ENCODE assay signal across 7 cellular contexts in genomic region chr5:60844429-60844890, GRCh38. TPM values are rescaled to one million over a fixed set of nuclear protein-coding genes. Genes with fewer than 3 reads are reported as not detected.
DNase-seq lines count a peak whose midpoint lies in the region; ATAC-seq, FAIRE-seq and TF ChIP-seq lines count a peak whose summit lies in the region.

No MANE protein-coding gene starts in this region.

- H3K9ac ChIP-seq in parathyroid adenoma: peak overlapping the region; percentile 11

- H3K36me3 ChIP-seq in PC-9 (ENCODE audit: low read depth): no peaks in the 10 kb centered on the region
- H3K36me3 ChIP-seq in parathyroid adenoma (ENCODE audit: control insufficient read depth, insufficient read depth, low read length): no peaks in the 10 kb centered on the region

- H3K4me1 ChIP-seq in PC-9 (replicated peaks; ENCODE audit: insufficient read depth) (peaks cover 17% of the 10 kb centered on the region), parathyroid adenoma (no peaks in the 10 kb centered on the region)

- TF ChIP-seq CTCF in PC-9 (conservative IDR thresholded peaks at IDR 0.05): no peak
- no peak for TF ChIP-seq CTCF in epithelial cell of esophagus (IDR thresholded peaks at IDR 0.05; ENCODE audit: insufficient read depth, low read depth, low read length, missing control alignments)
- TF ChIP-seq CTCF in parathyroid adenoma (IDR thresholded peaks at IDR 0.05): no peak

- POLR2A ChIA-PET in PC-9 (lab: Charles Lee; ENCODE audit: unreplicated experiment): no interaction called here

- H3K79me2 ChIP-seq in PC-9 (ENCODE audit: low read depth): no peaks in the 10 kb centered on the region; the same call in 1 of the 2 replicates
- no peaks in the 10 kb centered on the region for H3K79me2 ChIP-seq in parathyroid adenoma

- H3K27me3 ChIP-seq in PC-9 (ENCODE audit: insufficient read depth, low read depth): no peaks in the 10 kb centered on the region
- H3K27me3 ChIP-seq in parathyroid adenoma (ENCODE audit: control insufficient read depth, insufficient read depth, low read length): no peaks in the 10 kb centered on the region

- intact Hi-C loops in PC-9 (cut with micrococcal nuclease; ENCODE audit: unreplicated experiment): loop anchor here (1.0 to 5.0 kb wide), 3 partner anchors 62 to 167 kb away; no protein-coding TSS in a partner anchor

- no peaks in the 10 kb centered on the region for H4K20me1 ChIP-seq in PC-9 (ENCODE audit: insufficient read depth)

- no peaks in the 10 kb centered on the region for H3F3A ChIP-seq in PC-9 (ENCODE audit: insufficient read depth, low read depth)

- H3K4me3 ChIP-seq in PC-9 (peak overlapping the region; percentile 97), epithelial cell of esophagus (ENCODE audit: low read length) (peak overlapping the region; percentile 55), parathyroid adenoma (ENCODE audit: low read depth, low read length) (peak overlapping the region; percentile 63)

- FAIRE-seq in GM12891 (lab: Jason Lieb, UNC): peak; percentile 96

- H3K27ac ChIP-seq in PC-9: 0 out of 2 replicates have a peak overlapping the region, but pooled peaks have one; percentile 21
- peak overlapping the region; percentile 26 for H3K27ac ChIP-seq in parathyroid adenoma

- BruUV-seq in PC-9 (replicated peaks; lab: Mats Ljungman, UMichigan): no TSS peak

- H3K9me3 ChIP-seq in PC-9 (ENCODE audit: insufficient read depth, low read depth): no peaks in the 10 kb centered on the region
- no peaks in the 10 kb centered on the region for H3K9me3 ChIP-seq in parathyroid adenoma (ENCODE audit: control insufficient read depth, low read length)

- no peak for ATAC-seq in HG02678 (IDR thresholded peaks at IDR 0.05; ENCODE audit: unreplicated experiment)

- H3K9me2 ChIP-seq in PC-9 (ENCODE audit: insufficient read depth): no peaks in the 10 kb centered on the region

- CTCF ChIA-PET in PC-9 (lab: Charles Lee): interaction anchor here (1.4 kb wide), 1 partner anchor 145 kb away, joined by 4 read pairs; the partner anchor contains the start of gene DEPDC1B

- TF ChIP-seq POLR2A in GM12891 (IDR thresholded peaks at IDR 0.05; ENCODE audit: low read depth, low read length): no peak

- H3K4me2 ChIP-seq in PC-9 (peak overlapping the region; percentile 93), parathyroid adenoma (ENCODE audit: low read length) (peak overlapping the region; percentile 71)

- no peak for DNase-seq in GM12891 (ENCODE audit: insufficient read length, low spot score)
- peak in 1 of 2 experiments; percentile 42 for DNase-seq in PC-9
- peak; percentile 68 for DNase-seq in epithelial cell of esophagus (ENCODE audit: low read depth)
- DNase-seq in SKM-1 treated with dmso at 0.1 percent for 144 hours (lab: John Stamatoyannopoulos, UW; ENCODE audit: unreplicated experiment): no peak
- no peak for DNase-seq in NCI-H1092 (lab: John Stamatoyannopoulos, UW)

- peak overlapping the region; percentile 99 for H2AFZ ChIP-seq in PC-9
- peak overlapping the region; percentile 82 for H2AFZ ChIP-seq in parathyroid adenoma

TF ChIP-seq in GM12891, 5 proteins besides CTCF, POLR2A, EP300 and RAD21:
- no peak for TF ChIP-seq SPI1 (IDR thresholded peaks at IDR 0.05; ENCODE audit: low read depth, low read length)
- TF ChIP-seq POLR2AphosphoS5 (IDR thresholded peaks at IDR 0.05; ENCODE audit: low read depth, low read length): no peak
- no peak for TF ChIP-seq PAX5 (IDR thresholded peaks at IDR 0.05; ENCODE audit: insufficient read depth, low read length, severe bottlenecking)
- no peak for TF ChIP-seq TAF1 (IDR thresholded peaks at IDR 0.05; ENCODE audit: low read depth, low read length)
- no peak for TF ChIP-seq POU2F2 (IDR thresholded peaks at IDR 0.05; ENCODE audit: low read depth, low read length)
TF ChIP-seq in GM12891: peak in this region for 0.

RNA-seq across cellular contexts. Expression of gene ELOVL7, which starts 0.4 kb away (rescaled TPM):
- 0.85 TPM for polyA plus RNA-seq in GM12891 (2012; ENCODE audit: low read depth, missing spikeins)
- total RNA-seq in PC-9 (2021): 17.2 and 24.3 TPM in 2 replicates
